In genomic region chr1:91569411-91570104, GRCh38 we compare ENCODE assay signal across 8 cellular contexts.
A peak's percentile ranks its signal among the peaks of the same experiment; 100 is the strongest.
DNase-seq lines count a peak whose midpoint lies in the region; ATAC-seq and TF ChIP-seq lines count a peak whose summit lies in the region.

No MANE protein-coding gene starts in this region.

- no peak for TF ChIP-seq CTCF in chondrocyte (IDR thresholded peaks at IDR 0.05)

- no peaks in the 10 kb centered on the region for H3K9me3 Mint-ChIP-seq in IgD-negative memory B cell
- H3K9me3 Mint-ChIP-seq in chondrocyte (ENCODE audit: low read depth) = no peaks in the 10 kb centered on the region

- DNase-seq in AG08396 (ENCODE audit: low spot score) = peak; percentile 82
- DNase-seq in chondrocyte (ENCODE audit: low spot score) = no peak
- DNase-seq in mucosa of gallbladder (ENCODE audit: low spot score) = peak; percentile 68
- no peak for DNase-seq in NCI-H146 (lab: John Stamatoyannopoulos, UW)
- DNase-seq in SK-N-DZ (ENCODE audit: low spot score) = no peak
- DNase-seq in NOMO-1 treated with dmso at 0.1 percent for 144 hours (lab: John Stamatoyannopoulos, UW; ENCODE audit: unreplicated experiment) = no peak

- H3K36me3 Mint-ChIP-seq in IgD-negative memory B cell (no peaks in the 10 kb centered on the region), chondrocyte (ENCODE audit: low read depth) (no peaks in the 10 kb centered on the region)

- H3K27me3 Mint-ChIP-seq in IgD-negative memory B cell = peaks cover 3% of the 10 kb centered on the region
- no peaks in the 10 kb centered on the region for H3K27me3 Mint-ChIP-seq in chondrocyte (ENCODE audit: low read depth)

- H3K4me3 Mint-ChIP-seq in IgD-negative memory B cell = peak overlapping the region in 2 of 4 donors; percentile 75 to 78
- peak overlapping the region; percentile 13 for H3K4me3 Mint-ChIP-seq in chondrocyte (ENCODE audit: unreplicated experiment)

- peaks cover 3 to 23% (median 17%) of the 10 kb centered on the region in 3 donors for H3K4me1 Mint-ChIP-seq in IgD-negative memory B cell
- peaks cover 28% of the 10 kb centered on the region for H3K4me1 Mint-ChIP-seq in chondrocyte (ENCODE audit: low read depth)

- ATAC-seq in GM19035 (IDR thresholded peaks at IDR 0.05; ENCODE audit: unreplicated experiment) = no peak

- H3K27ac Mint-ChIP-seq in IgD-negative memory B cell (peak overlapping the region in 2 of 3 donors; percentile 46 to 86), chondrocyte (ENCODE audit: unreplicated experiment) (peak overlapping the region; percentile 97)

Comparison
In these comparisons a context has a peak if more than half of its experiments do, and no peak if none do; other contexts are left out.
1. DNase-seq: peak in AG08396 (single experiment) and mucosa of gallbladder (single experiment); none in chondrocyte (single experiment), NCI-H146 (single experiment), SK-N-DZ (single experiment) and NOMO-1 treated with dmso at 0.1 percent for 144 hours (single experiment).